ENCODE assay signal across 24 cellular contexts in genomic region chrX:99938464-99938863, GRCh38.
DNase-seq lines count a peak whose midpoint lies in the region; ATAC-seq, FAIRE-seq and TF ChIP-seq lines count a peak whose summit lies in the region.
"Had no signal": no experiment of that assay in that cellular context is flagged by ENCODE, and none has a peak within 500 bp of the region (broad histone marks: within the 10 kb centered on the region; RNA-seq: fewer than 3 reads in every experiment).

No MANE protein-coding gene starts in this region.

- H3K27me3 ChIP-seq in sigmoid colon (peaks cover 0 to 3% (median 0%) of the 10 kb centered on the region in 3 donors), left lung (no peaks in the 10 kb centered on the region)
- H3K27me3 ChIP-seq: BE2C had no signal

- no peak for FAIRE-seq in kidney (lab: Jason Lieb, UNC)
- FAIRE-seq: A204.1, GM12878, GM12892, GM18507 had no signal

- DNase-seq in kidney (peak; percentile 43), sigmoid colon (peak; percentile 32), left colon (no peak), left lobe of liver (ENCODE audit: low spot score) (no peak), left lung (no peak)
- DNase-seq: 8988T; ACHN; BE2C; C1 segment of cervical spinal cord; CD4-positive, alpha-beta memory T cell; CD4-positive, CD25-positive, alpha-beta regulatory T cell; COR-L47; DMS 273 treated with DMSO at 0.1 percent for 48 hours; DMS153; DMS53; DMS79; DND-41; EL; GDM1 had no signal

- H3K9ac ChIP-seq in kidney (ENCODE audit: low read length in 2 of 2) = no peak overlapping the region
- H3K9ac ChIP-seq: BLaER1 had no signal

- TF ChIP-seq EP300 in sigmoid colon (IDR thresholded peaks at IDR 0.05) = no peak

- no peak for TF ChIP-seq CTCF in kidney (IDR thresholded peaks at IDR 0.05; ENCODE audit: borderline replicate concordance, extremely low read depth, insufficient read depth)
- TF ChIP-seq CTCF in sigmoid colon (IDR thresholded peaks at IDR 0.05) = no peak
- TF ChIP-seq CTCF in left lung (IDR thresholded peaks at IDR 0.05) = no peak

- ATAC-seq in left colon (no peak), left lobe of liver (no peak), left lung (no peak)
- ATAC-seq: GM12878 had no signal

- H3K36me3 ChIP-seq in kidney (ENCODE audit: control insufficient read depth in 1 of 2, insufficient read depth in 2 of 2, low read length in 2 of 2) (no peaks in the 10 kb centered on the region), sigmoid colon (no peaks in the 10 kb centered on the region), left lung (no peaks in the 10 kb centered on the region)
- H3K36me3 ChIP-seq: BE2C, BLaER1 had no signal

- intact Hi-C loops in kidney (cut with DNase I) = no loop called here
- intact Hi-C loops in sigmoid colon (cut with DNase I) = no loop called here
- intact Hi-C loops in left colon (cut with DNase I, micrococcal nuclease) = no loop called here
- intact Hi-C loops in left lung (cut with DNase I) = no loop called here

- H3K27ac ChIP-seq in kidney (ENCODE audit: low read depth in 2 of 2, low read length in 2 of 2) (no peak overlapping the region), sigmoid colon (no peak overlapping the region), left lung (no peak overlapping the region)
- H3K27ac ChIP-seq: BLaER1 had no signal

- H3K9me3 ChIP-seq in kidney (ENCODE audit: control insufficient read depth in 1 of 2, low read length in 2 of 2) (no peaks in the 10 kb centered on the region), sigmoid colon (no peaks in the 10 kb centered on the region), left lung (no peaks in the 10 kb centered on the region)
- H3K9me3 ChIP-seq: BE2C, BLaER1 had no signal

- WGBS in sigmoid colon, 2 donors = 87 to 91% methylated on average over 10 of the region's 10 CpGs

- H3K4me3 ChIP-seq in kidney (ENCODE audit: low read length in 2 of 2) (no peak overlapping the region), sigmoid colon (no peak overlapping the region), left lung (no peak overlapping the region)
- H3K4me3 ChIP-seq: BLaER1, GM12878 had no signal

- H3K4me1 ChIP-seq in kidney (ENCODE audit: control insufficient read depth in 1 of 2, insufficient read depth in 1 of 2, low read depth in 1 of 2, low read length in 2 of 2) = no peaks in the 10 kb centered on the region
- H3K4me1 ChIP-seq in sigmoid colon = no peaks in the 10 kb centered on the region
- no peaks in the 10 kb centered on the region for H3K4me1 ChIP-seq in left lung
- H3K4me1 ChIP-seq: BE2C, BLaER1 had no signal

- no peak for TF ChIP-seq POLR2A in sigmoid colon (IDR thresholded peaks at IDR 0.05)

Comparison
In these comparisons a context has a peak if more than half of its experiments do, and no peak if none do; other contexts are left out.
1. DNase-seq: peak in kidney (single experiment) and sigmoid colon (single experiment); none in left colon (0 of 2), left lobe of liver (single experiment) and left lung (0 of 2).